8 cellular contexts compared by ENCODE assay signal in the genomic region with DNA sequence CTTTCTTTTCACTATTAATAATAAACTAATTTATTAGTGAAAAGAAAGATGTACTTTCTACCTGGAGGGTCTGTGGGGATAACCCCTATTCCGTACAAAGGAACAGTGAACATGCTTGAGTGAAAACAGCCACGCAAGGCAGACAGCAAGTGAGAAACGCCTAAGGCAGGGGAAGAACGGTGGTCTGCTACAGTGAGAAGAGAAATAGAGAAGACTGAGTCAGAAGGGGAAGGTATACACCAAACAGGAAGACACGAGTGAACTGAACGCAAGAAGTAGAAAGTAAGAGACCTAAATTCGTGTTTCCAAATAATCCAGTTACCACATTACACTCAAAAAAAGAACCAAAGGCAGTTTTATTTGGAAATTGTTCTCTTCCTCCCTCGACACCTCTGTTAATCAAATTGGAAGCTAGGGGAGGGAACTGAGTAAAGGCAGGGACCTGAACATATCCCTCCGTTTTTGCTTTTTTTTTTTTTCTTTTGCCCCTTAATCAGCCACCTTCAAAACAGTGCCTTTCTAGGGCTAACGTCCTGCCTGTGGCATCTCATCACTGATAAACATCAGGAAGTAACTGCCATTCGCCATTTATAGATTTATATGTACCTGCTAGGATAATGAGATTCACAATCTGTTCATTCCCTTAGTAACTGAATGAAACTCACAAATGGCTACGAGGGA. TPM values are rescaled to one million over a fixed set of nuclear protein-coding genes. Genes with fewer than 3 reads are reported as not detected.
A peak's percentile ranks its signal among the peaks of the same experiment; 100 is the strongest.
DNase-seq lines count a peak whose midpoint lies in the region; ATAC-seq and TF ChIP-seq lines count a peak whose summit lies in the region.

No MANE protein-coding gene starts in this region.

- TF ChIP-seq CTCF in fibroblast of mammary gland (conservative IDR thresholded peaks at IDR 0.05; ENCODE audit: control insufficient read depth, insufficient read depth, low read depth, low read length) (no peak), smooth muscle cell (IDR thresholded peaks at IDR 0.05; ENCODE audit: borderline replicate concordance, insufficient read depth, poor library complexity, severe bottlenecking) (no peak)

- DNase-seq in SIG-M5 treated with dmso at 0.1 percent for 504 hours (lab: John Stamatoyannopoulos, UW; ENCODE audit: unreplicated experiment) (peak; percentile 73), SIG-M5 (lab: John Stamatoyannopoulos, UW) (no peak), fibroblast of mammary gland (ENCODE audit: low read depth) (peak; percentile 25), smooth muscle cell (lab: John Stamatoyannopoulos, UW; ENCODE audit: unreplicated experiment) (no peak), retina (no peak), NCI-H1417 (lab: John Stamatoyannopoulos, UW) (no peak)

- peak overlapping the region; percentile 73 for H3K4me2 ChIP-seq in smooth muscle cell

- WGBS in smooth muscle cell (ENCODE audit: low lambda C conversion rate): 49% methylated on average over 12 of the region's 12 CpGs

- H3K9me3 ChIP-seq in smooth muscle cell (replicated peaks; ENCODE audit: low read depth): no peaks in the 10 kb centered on the region

- H3K4me3 ChIP-seq in fibroblast of mammary gland (ENCODE audit: control insufficient read depth, low read depth, low read length): peak overlapping the region; percentile 28
- no peak overlapping the region for H3K4me3 ChIP-seq in smooth muscle cell

- H4K20me1 ChIP-seq in smooth muscle cell (ENCODE audit: low read depth): peaks cover 5% of the 10 kb centered on the region

- H3K27me3 ChIP-seq in smooth muscle cell (ENCODE audit: low read depth): no peaks in the 10 kb centered on the region

- ATAC-seq in HG02852 (IDR thresholded peaks at IDR 0.05; ENCODE audit: unreplicated experiment) (peak; percentile 80), SK-N-SH treated with all-trans-retinoic acid at 6 μM for 48 hours (peak; percentile 63)

- H3K4me1 ChIP-seq in smooth muscle cell (ENCODE audit: low read depth): peaks cover 5% of the 10 kb centered on the region

- peak overlapping the region; percentile 81 for H3K9ac ChIP-seq in smooth muscle cell (ENCODE audit: low read depth)

- no peak overlapping the region for H2AFZ ChIP-seq in smooth muscle cell (ENCODE audit: low read depth)

- peaks cover 16% of the 10 kb centered on the region for H3F3A ChIP-seq in smooth muscle cell (ENCODE audit: low read depth)

- peaks cover 89% of the 10 kb centered on the region for H3K79me2 ChIP-seq in smooth muscle cell (ENCODE audit: low read depth)

- H3K36me3 ChIP-seq in smooth muscle cell (ENCODE audit: low read depth): no peaks in the 10 kb centered on the region

- peak overlapping the region; percentile 89 for H3K27ac ChIP-seq in smooth muscle cell (ENCODE audit: low read depth)

TF ChIP-seq in SK-N-SH treated with all-trans-retinoic acid at 6 μM for 48 hours, 23 proteins besides CTCF, POLR2A, EP300 and RAD21:
- TF ChIP-seq ZFP3 (CRISPR knock-in tag; IDR thresholded peaks at IDR 0.05) (no peak), PPARA (CRISPR knock-in tag; IDR thresholded peaks at IDR 0.05; ENCODE audit: borderline replicate concordance) (no peak), RARB (CRISPR knock-in tag; IDR thresholded peaks at IDR 0.05) (no peak), ZNF70 (CRISPR knock-in tag; IDR thresholded peaks at IDR 0.05) (no peak), ZC3H10 (CRISPR knock-in tag; IDR thresholded peaks at IDR 0.05) (no peak), ISL1 (CRISPR knock-in tag; IDR thresholded peaks at IDR 0.05) (no peak), ARNTL (CRISPR knock-in tag; IDR thresholded peaks at IDR 0.05; ENCODE audit: borderline replicate concordance, low read depth) (no peak), TOX (CRISPR knock-in tag; IDR thresholded peaks at IDR 0.05; ENCODE audit: borderline replicate concordance) (no peak), SNAI2 (CRISPR knock-in tag; IDR thresholded peaks at IDR 0.05) (no peak), ZFP30 (CRISPR knock-in tag; IDR thresholded peaks at IDR 0.05) (no peak), ZNF565 (CRISPR knock-in tag; conservative IDR thresholded peaks at IDR 0.05; ENCODE audit: low read depth) (no peak), ZNF8 (CRISPR knock-in tag; IDR thresholded peaks at IDR 0.05) (no peak), ESRRG (CRISPR knock-in tag; IDR thresholded peaks at IDR 0.05) (no peak), CSDC2 (CRISPR knock-in tag; IDR thresholded peaks at IDR 0.05) (no peak), OSR1 (CRISPR knock-in tag; IDR thresholded peaks at IDR 0.05) (no peak)
- TF ChIP-seq, protein P1, sequence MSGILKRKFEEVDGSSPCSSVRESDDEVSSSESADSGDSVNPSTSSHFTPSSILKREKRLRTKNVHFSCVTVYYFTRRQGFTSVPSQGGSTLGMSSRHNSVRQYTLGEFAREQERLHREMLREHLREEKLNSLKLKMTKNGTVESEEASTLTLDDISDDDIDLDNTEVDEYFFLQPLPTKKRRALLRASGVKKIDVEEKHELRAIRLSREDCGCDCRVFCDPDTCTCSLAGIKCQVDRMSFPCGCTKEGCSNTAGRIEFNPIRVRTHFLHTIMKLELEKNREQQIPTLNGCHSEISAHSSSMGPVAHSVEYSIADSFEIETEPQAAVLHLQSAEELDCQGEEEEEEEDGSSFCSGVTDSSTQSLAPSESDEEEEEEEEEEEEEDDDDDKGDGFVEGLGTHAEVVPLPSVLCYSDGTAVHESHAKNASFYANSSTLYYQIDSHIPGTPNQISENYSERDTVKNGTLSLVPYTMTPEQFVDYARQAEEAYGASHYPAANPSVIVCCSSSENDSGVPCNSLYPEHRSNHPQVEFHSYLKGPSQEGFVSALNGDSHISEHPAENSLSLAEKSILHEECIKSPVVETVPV (CRISPR knock-in tag; IDR thresholded peaks at IDR 0.05): no peak
- TF ChIP-seq, protein P2, sequence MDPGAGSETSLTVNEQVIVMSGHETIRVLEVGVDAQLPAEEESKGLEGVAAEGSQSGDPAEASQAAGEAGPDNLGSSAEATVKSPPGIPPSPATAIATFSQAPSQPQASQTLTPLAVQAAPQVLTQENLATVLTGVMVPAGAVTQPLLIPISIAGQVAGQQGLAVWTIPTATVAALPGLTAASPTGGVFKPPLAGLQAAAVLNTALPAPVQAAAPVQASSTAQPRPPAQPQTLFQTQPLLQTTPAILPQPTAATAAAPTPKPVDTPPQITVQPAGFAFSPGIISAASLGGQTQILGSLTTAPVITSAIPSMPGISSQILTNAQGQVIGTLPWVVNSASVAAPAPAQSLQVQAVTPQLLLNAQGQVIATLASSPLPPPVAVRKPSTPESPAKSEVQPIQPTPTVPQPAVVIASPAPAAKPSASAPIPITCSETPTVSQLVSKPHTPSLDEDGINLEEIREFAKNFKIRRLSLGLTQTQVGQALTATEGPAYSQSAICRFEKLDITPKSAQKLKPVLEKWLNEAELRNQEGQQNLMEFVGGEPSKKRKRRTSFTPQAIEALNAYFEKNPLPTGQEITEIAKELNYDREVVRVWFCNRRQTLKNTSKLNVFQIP (CRISPR knock-in tag; IDR thresholded peaks at IDR 0.05; ENCODE audit: borderline replicate concordance, low read depth): no peak
- TF ChIP-seq, protein P3, sequence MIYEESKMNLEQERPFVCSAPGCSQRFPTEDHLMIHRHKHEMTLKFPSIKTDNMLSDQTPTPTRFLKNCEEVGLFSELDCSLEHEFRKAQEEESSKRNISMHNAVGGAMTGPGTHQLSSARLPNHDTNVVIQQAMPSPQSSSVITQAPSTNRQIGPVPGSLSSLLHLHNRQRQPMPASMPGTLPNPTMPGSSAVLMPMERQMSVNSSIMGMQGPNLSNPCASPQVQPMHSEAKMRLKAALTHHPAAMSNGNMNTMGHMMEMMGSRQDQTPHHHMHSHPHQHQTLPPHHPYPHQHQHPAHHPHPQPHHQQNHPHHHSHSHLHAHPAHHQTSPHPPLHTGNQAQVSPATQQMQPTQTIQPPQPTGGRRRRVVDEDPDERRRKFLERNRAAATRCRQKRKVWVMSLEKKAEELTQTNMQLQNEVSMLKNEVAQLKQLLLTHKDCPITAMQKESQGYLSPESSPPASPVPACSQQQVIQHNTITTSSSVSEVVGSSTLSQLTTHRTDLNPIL (CRISPR knock-in tag; IDR thresholded peaks at IDR 0.05; ENCODE audit: low read depth): no peak
TF ChIP-seq in SK-N-SH treated with all-trans-retinoic acid at 6 μM for 48 hours: peak in this region for 0.

RNA-seq across cellular contexts. Expression of a gene that starts 48.9 kb away (rescaled TPM):
- total RNA-seq in smooth muscle cell: 40.6 and 45.8 TPM in 2 replicates
- polyA plus RNA-seq in smooth muscle cell: 17.9 and 22.8 TPM in 2 replicates

Comparison
In these comparisons a context has a peak if more than half of its experiments do, and no peak if none do; other contexts are left out.
1. DNase-seq: peak in SIG-M5 treated with dmso at 0.1 percent for 504 hours (single experiment) and fibroblast of mammary gland (single experiment); none in SIG-M5 (single experiment), smooth muscle cell (single experiment), retina (single experiment) and NCI-H1417 (0 of 3).